Comparison of ENCODE assay signal across 1 cellular context in genomic region chr1:24910751-24911650, GRCh38.
TF ChIP-seq lines count a peak whose summit lies in the region.

No MANE protein-coding gene starts in this region.

TF ChIP-seq in IMR-90, 13 proteins besides CTCF, POLR2A, EP300 and RAD21 (continued from another document):
- TF ChIP-seq USF2 (IDR thresholded peaks at IDR 0.05; ENCODE audit: low read depth, low read length) (no peak), MAFK (IDR thresholded peaks at IDR 0.05; ENCODE audit: low read depth, low read length) (no peak), MXI1 (IDR thresholded peaks at IDR 0.05; ENCODE audit: borderline replicate concordance, low read depth, low read length) (no peak)
